20 cellular contexts compared by ENCODE assay signal in genomic region chr13:29579094-29579493, GRCh38.
"Had no signal": no experiment of that assay in that cellular context is flagged by ENCODE, and none has a peak within 500 bp of the region (broad histone marks: within the 10 kb centered on the region; RNA-seq: fewer than 3 reads in every experiment).

No MANE protein-coding gene starts in this region.

- H3K27ac Mint-ChIP-seq: activated CD4-positive, alpha-beta memory T cell treated with anti-CD3 and anti-CD28 coated beads, Interleukin-2, amount 10 ng/mL, durations not matched to agents 7 days and 5 days; activated CD8-positive, alpha-beta memory T cell treated with anti-CD3 and anti-CD28 coated beads, Interleukin-2, amount 10 ng/mL, durations not matched to agents 7 days and 5 days; activated naive CD8-positive, alpha-beta T cell treated with anti-CD3 and anti-CD28 coated beads, Interleukin-2, amount 50 U/mL, for 24 hours; activated T-helper 2 cell treated with anti-CD3 and anti-CD28 coated beads, Interferon-gamma antibody, Interleukin-2, Interleukin-4, amounts not matched to agents 10 μg/mL and 5 μg/mL and 100 μg/mL, durations not matched to agents 14 hours and 24 hours and 36 hours; stimulated activated effector memory CD8-positive, alpha-beta T cell treated with anti-CD3 and anti-CD28 coated beads, Interleukin-12 subunit alpha, Interleukin-12 subunit beta, amount 100 ng/mL, for 72 hours had no signal

- H3K27me3 ChIP-seq: breast epithelium, SJSA1, thyroid gland had no signal

- H3K27me3 Mint-ChIP-seq: activated CD4-positive, alpha-beta memory T cell treated with anti-CD3 and anti-CD28 coated beads, Interleukin-2, amount 10 ng/mL, durations not matched to agents 7 days and 5 days; activated CD8-positive, alpha-beta memory T cell treated with anti-CD3 and anti-CD28 coated beads, Interleukin-2, amount 10 ng/mL, durations not matched to agents 7 days and 5 days; activated naive CD8-positive, alpha-beta T cell treated with anti-CD3 and anti-CD28 coated beads, Interleukin-2, amount 50 U/mL, for 24 hours; effector memory CD8-positive, alpha-beta T cell had no signal

- H3K4me2 ChIP-seq: smooth muscle cell had no signal

- H3K27ac ChIP-seq: breast epithelium, lower lobe of right lung, SJSA1, thyroid gland had no signal

- H3K4me3 ChIP-seq: breast epithelium, lower lobe of right lung, SJSA1, smooth muscle cell, thyroid gland had no signal

- H3K9me3 ChIP-seq: breast epithelium, lower lobe of right lung, SJSA1, thyroid gland had no signal

- DNase-seq: activated CD4-positive, alpha-beta memory T cell treated with anti-CD3 and anti-CD28 coated beads, Interleukin-2, amount 10 ng/mL, durations not matched to agents 7 days and 5 days; activated CD4-positive, alpha-beta T cell treated with anti-CD3 and anti-CD28 coated beads for 4 hours; activated CD8-positive, alpha-beta memory T cell treated with anti-CD3 and anti-CD28 coated beads, Interleukin-2, amount 10 ng/mL, durations not matched to agents 7 days and 5 days; activated naive CD4-positive, alpha-beta T cell treated with Interleukin-2 at 50 U/mL for 16 hours; activated naive CD8-positive, alpha-beta T cell treated with anti-CD3 and anti-CD28 coated beads, Interleukin-2, amount 50 U/mL, for 24 hours; aorta; effector memory CD8-positive, alpha-beta T cell; glutamatergic neuron; hippocampal formation; left colon; lower lobe of right lung; nephron progenitor cell; stimulated activated CD4-positive, alpha-beta T cell treated with anti-CD3 and anti-CD28 coated beads, Interleukin-4, amount 100 ng/mL, for 24 hours; T-helper 2 cell; thyroid gland had no signal

- H3K4me1 ChIP-seq: lower lobe of right lung had no signal

- H3K36me3 ChIP-seq: breast epithelium, lower lobe of right lung, thyroid gland had no signal

- H3K9me3 Mint-ChIP-seq: activated CD4-positive, alpha-beta memory T cell treated with anti-CD3 and anti-CD28 coated beads, Interleukin-2, amount 10 ng/mL, durations not matched to agents 7 days and 5 days; activated naive CD8-positive, alpha-beta T cell treated with anti-CD3 and anti-CD28 coated beads, Interleukin-2, amount 50 U/mL, for 24 hours; activated T-helper 2 cell treated with anti-CD3 and anti-CD28 coated beads, Interferon-gamma antibody, Interleukin-2, Interleukin-4, amounts not matched to agents 10 μg/mL and 5 μg/mL and 100 μg/mL, durations not matched to agents 14 hours and 24 hours and 36 hours; effector memory CD8-positive, alpha-beta T cell; stimulated activated effector memory CD8-positive, alpha-beta T cell treated with anti-CD3 and anti-CD28 coated beads, Interleukin-12 subunit alpha, Interleukin-12 subunit beta, amount 100 ng/mL, for 72 hours had no signal

- ATAC-seq: activated CD8-positive, alpha-beta memory T cell treated with anti-CD3 and anti-CD28 coated beads, Interleukin-2, amount 10 ng/mL, durations not matched to agents 7 days and 5 days; activated naive CD8-positive, alpha-beta T cell treated with anti-CD3 and anti-CD28 coated beads, Interleukin-2, amount 50 U/mL, for 24 hours; effector memory CD8-positive, alpha-beta T cell; left colon; stimulated activated effector memory CD8-positive, alpha-beta T cell treated with anti-CD3 and anti-CD28 coated beads, Interleukin-12 subunit alpha, Interleukin-12 subunit beta, amount 100 ng/mL, for 72 hours had no signal

- H3K4me3 Mint-ChIP-seq: activated CD4-positive, alpha-beta memory T cell treated with anti-CD3 and anti-CD28 coated beads, Interleukin-2, amount 10 ng/mL, durations not matched to agents 7 days and 5 days; activated CD8-positive, alpha-beta memory T cell treated with anti-CD3 and anti-CD28 coated beads, Interleukin-2, amount 10 ng/mL, durations not matched to agents 7 days and 5 days; activated naive CD8-positive, alpha-beta T cell treated with anti-CD3 and anti-CD28 coated beads, Interleukin-2, amount 50 U/mL, for 24 hours; effector memory CD8-positive, alpha-beta T cell; nephron progenitor cell; stimulated activated effector memory CD8-positive, alpha-beta T cell treated with anti-CD3 and anti-CD28 coated beads, Interleukin-12 subunit alpha, Interleukin-12 subunit beta, amount 100 ng/mL, for 72 hours had no signal
